16 cellular contexts compared by ENCODE assay signal in genomic region chr10:129021597-129022304, GRCh38.
DNase-seq lines count a peak whose midpoint lies in the region.
"Had no signal": no experiment of that assay in that cellular context is flagged by ENCODE, and none has a peak within 500 bp of the region (broad histone marks: within the 10 kb centered on the region; RNA-seq: fewer than 3 reads in every experiment).

No MANE protein-coding gene starts in this region.

- no peak overlapping the region for H4K91ac ChIP-seq in trophoblast cell (ENCODE audit: low read depth, low read length)

- no peak overlapping the region for H3K18ac ChIP-seq in trophoblast cell (ENCODE audit: low read length)

- H3K9ac ChIP-seq in BLaER1 treated with 17β-estradiol and CSF1 and Interleukin-3, amounts not matched to agents 10 nM and 100 nM = peak overlapping the region in 3 of 11 experiments; percentile 9 to 50 (median 38); a peak in 3 of 22 replicates
- H3K9ac ChIP-seq in trophoblast cell (ENCODE audit: low read length) = no peak overlapping the region

- H4K12ac ChIP-seq in trophoblast cell (ENCODE audit: low read depth, low read length) = no peak overlapping the region

- H2BK12ac ChIP-seq in trophoblast cell (ENCODE audit: low read length) = no peak overlapping the region

- peak overlapping the region; percentile 56 to 84 (median 75) for H3K4me2 ChIP-seq in BLaER1 treated with 17β-estradiol and CSF1 and Interleukin-3, amounts not matched to agents 10 nM and 100 nM
- H3K4me2 ChIP-seq in trophoblast cell (ENCODE audit: low read length) = no peak overlapping the region

- peaks cover 11 to 30% (median 16%) of the 10 kb centered on the region in 10 experiments; a peak in 19 of 20 replicates for H3K4me1 ChIP-seq in BLaER1 treated with 17β-estradiol and CSF1 and Interleukin-3, amounts not matched to agents 10 nM and 100 nM
- H3K4me1 ChIP-seq in ectodermal cell (ENCODE audit: control insufficient read depth, insufficient read depth, low read length) (peaks cover 7% of the 10 kb centered on the region), trophoblast cell (ENCODE audit: control insufficient read depth in 1 of 2, insufficient read depth in 2 of 2, low read length in 2 of 2) (no peaks in the 10 kb centered on the region)

- no peak overlapping the region for H2BK5ac ChIP-seq in trophoblast cell (ENCODE audit: low read depth, low read length, poor library complexity)

- peak overlapping the region in 2 of 11 experiments; percentile 10 to 36; a peak in 3 of 22 replicates for H3K27ac ChIP-seq in BLaER1 treated with 17β-estradiol and CSF1 and Interleukin-3, amounts not matched to agents 10 nM and 100 nM
- H3K27ac ChIP-seq in ectodermal cell (ENCODE audit: insufficient read depth, low read depth, low read length, poor library complexity, severe bottlenecking) (peak overlapping the region; percentile 27), trophoblast cell (ENCODE audit: low read depth, low read length) (no peak overlapping the region)
- H3K27ac ChIP-seq: C4-2B had no signal

- no peak overlapping the region for H3K23ac ChIP-seq in trophoblast cell (ENCODE audit: low read length)

- no peak overlapping the region for H2BK120ac ChIP-seq in trophoblast cell (ENCODE audit: insufficient read depth, low read length, poor library complexity)

- H2AK5ac ChIP-seq in trophoblast cell (ENCODE audit: low read length) = no peak overlapping the region

- no peaks in the 10 kb centered on the region for H3K79me2 ChIP-seq in trophoblast cell (ENCODE audit: control insufficient read depth, insufficient read depth, low read length, poor library complexity)

- no peaks in the 10 kb centered on the region for H3K36me3 ChIP-seq in BLaER1 treated with 17β-estradiol and CSF1 and Interleukin-3, amounts not matched to agents 10 nM and 100 nM
- H3K36me3 ChIP-seq in ectodermal cell (ENCODE audit: control insufficient read depth, insufficient read depth, low read length) (no peaks in the 10 kb centered on the region), trophoblast cell (ENCODE audit: control insufficient read depth in 1 of 2, insufficient read depth in 2 of 2, low read length in 2 of 2) (no peaks in the 10 kb centered on the region)
- H3K36me3 ChIP-seq: tibial nerve had no signal

- H3K27me3 ChIP-seq in BLaER1 treated with 17β-estradiol and CSF1 and Interleukin-3, amounts not matched to agents 10 nM and 100 nM = 0 out of 22 replicates have a peak, but pooled peaks cover 0 to 6% (median 0%) of the 10 kb centered on the region in 11 experiments
- no peaks in the 10 kb centered on the region for H3K27me3 ChIP-seq in ectodermal cell (ENCODE audit: control insufficient read depth, insufficient read depth, low read length, poor library complexity, severe bottlenecking)
- H3K27me3 ChIP-seq in trophoblast cell (ENCODE audit: insufficient read depth, low read length) = no peaks in the 10 kb centered on the region
- H3K27me3 ChIP-seq: tibial nerve had no signal

- H4K20me1 ChIP-seq in BLaER1 treated with 17β-estradiol and CSF1 and Interleukin-3, amounts not matched to agents 10 nM and 100 nM = no peaks in the 10 kb centered on the region

- H3K14ac ChIP-seq in trophoblast cell (ENCODE audit: low read length) = no peak overlapping the region

- WGBS in ectodermal cell, 2 experiments = 50 to 52% methylated on average over 18 of the region's 18 CpGs
- no CpG with 5 or more reads among the region's 18 CpGs for WGBS in trophoblast cell (ENCODE audit: extremely low coverage, insufficient coverage, insufficient read length)

- H3K4me3 ChIP-seq in BLaER1 treated with 17β-estradiol and CSF1 and Interleukin-3, amounts not matched to agents 10 nM and 100 nM = no peak overlapping the region
- H3K4me3 ChIP-seq in ectodermal cell (ENCODE audit: insufficient read depth, low read depth, low read length) (no peak overlapping the region), trophoblast cell (ENCODE audit: low read depth, low read length) (no peak overlapping the region)
- H3K4me3 ChIP-seq: tibial nerve had no signal

- peak overlapping the region; percentile 50 for H2AFZ ChIP-seq in trophoblast cell (ENCODE audit: insufficient read depth, low read length, poor library complexity)

- H4K8ac ChIP-seq in trophoblast cell (ENCODE audit: low read depth, low read length) = no peak overlapping the region

- H3K4ac ChIP-seq in trophoblast cell (ENCODE audit: low read depth, low read length) = no peak overlapping the region

- H3K9me3 ChIP-seq in BLaER1 treated with 17β-estradiol and CSF1 and Interleukin-3, amounts not matched to agents 10 nM and 100 nM (replicated peaks in 1 of 11) = no peaks in the 10 kb centered on the region
- H3K9me3 ChIP-seq in ectodermal cell (ENCODE audit: control insufficient read depth, low read length) (no peaks in the 10 kb centered on the region), trophoblast cell (ENCODE audit: insufficient read depth, low read depth, low read length) (peaks cover 2% of the 10 kb centered on the region)
- H3K9me3 ChIP-seq: tibial nerve had no signal

- DNase-seq in iPS DF 19.7 (ENCODE audit: low read depth, low spot score) (peak; percentile 28), trophoblast cell (no peak), SIG-M5 treated with dmso at 0.1 percent for 504 hours (lab: John Stamatoyannopoulos, UW; ENCODE audit: unreplicated experiment) (no peak), NCI-H1048 (lab: John Stamatoyannopoulos, UW) (no peak), NOMO-1 treated with DMSO at 0.1 percent for 48 hours (lab: John Stamatoyannopoulos, UW; ENCODE audit: unreplicated experiment) (no peak), medulla oblongata (ENCODE audit: extremely low spot score) (no peak)
- DNase-seq: activated naive CD8-positive, alpha-beta T cell treated with anti-CD3 and anti-CD28 coated beads, Interleukin-2, amount 10 ng/mL, durations not matched to agents 7 days and 5 days; mammary epithelial cell; NCI-H187; NCI-H446 treated with DMSO at 0.1 percent for 48 hours; SHP77 treated with DMSO at 0.1 percent for 48 hours; T-helper 17 cell had no signal

- H3K79me1 ChIP-seq in trophoblast cell (ENCODE audit: low read length) = no peaks in the 10 kb centered on the region
